ENCODE assay signal across 8 cellular contexts in the genomic region with DNA sequence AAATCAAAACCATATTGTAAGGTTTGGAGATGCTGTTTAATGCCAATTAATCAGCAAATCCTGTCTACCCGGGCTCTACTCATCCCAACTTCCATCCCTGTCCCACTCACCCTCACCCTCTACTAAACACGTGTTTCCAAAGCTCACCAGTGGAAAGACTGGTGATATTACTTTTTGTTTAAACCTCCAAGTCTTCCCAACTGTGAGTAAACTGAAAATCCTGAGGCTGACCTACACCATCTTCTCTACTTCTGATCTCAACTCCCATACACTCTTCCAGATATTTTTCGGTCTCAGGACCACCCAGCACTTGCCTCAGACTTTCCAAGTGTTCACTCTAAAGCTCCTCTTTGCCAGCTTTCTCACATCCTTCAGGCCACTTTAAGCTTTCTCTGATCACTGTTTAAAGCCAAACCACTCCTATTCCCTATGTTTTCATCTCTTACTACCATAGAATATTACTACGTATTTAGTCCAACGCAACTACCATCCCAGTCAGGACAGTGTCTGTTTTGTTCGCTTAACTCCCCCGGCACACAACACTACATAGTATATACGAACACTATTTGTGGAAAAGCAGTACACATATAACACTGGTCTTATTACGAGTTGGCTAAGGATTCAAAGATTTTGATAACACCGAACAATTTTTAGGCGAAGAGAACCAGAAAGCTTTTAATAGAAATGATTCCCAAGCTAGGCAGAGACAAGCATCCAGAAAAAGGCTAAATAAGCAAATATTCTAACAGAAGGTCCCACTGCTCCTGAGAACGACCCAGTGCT. TPM values are rescaled to one million over a fixed set of nuclear protein-coding genes. Genes with fewer than 3 reads are reported as not detected.
A peak's percentile ranks its signal among the peaks of the same experiment; 100 is the strongest.
DNase-seq lines count a peak whose midpoint lies in the region; ATAC-seq, FAIRE-seq and TF ChIP-seq lines count a peak whose summit lies in the region.

No MANE protein-coding gene starts in this region.

- TF ChIP-seq CTCF in cardiac muscle cell (IDR thresholded peaks at IDR 0.05; ENCODE audit: low read depth, low read length) (no peak), astrocyte of the spinal cord (IDR thresholded peaks at IDR 0.05; ENCODE audit: low read depth, low read length) (no peak), lower leg skin (IDR thresholded peaks at IDR 0.05) (no peak), upper lobe of left lung (IDR thresholded peaks at IDR 0.05) (no peak)

- TF ChIP-seq EP300 in upper lobe of left lung (IDR thresholded peaks at IDR 0.05), result no peak

- H3K36me3 ChIP-seq in cardiac muscle cell (peaks cover 43% of the 10 kb centered on the region), upper lobe of left lung (peaks cover 32 to 44% (median 40%) of the 10 kb centered on the region in 4 donors)

- TF ChIP-seq POLR2A in lower leg skin (IDR thresholded peaks at IDR 0.05), result no peak
- TF ChIP-seq POLR2A in upper lobe of left lung (IDR thresholded peaks at IDR 0.05), result no peak

- no peak for DNase-seq in cardiac muscle cell (ENCODE audit: low read depth in 1 of 2, low spot score in 1 of 2)
- DNase-seq in Right ventricle myocardium inferior (ENCODE audit: missing footprints), result no peak
- DNase-seq in astrocyte of the spinal cord (ENCODE audit: low read depth, low spot score), result no peak
- DNase-seq in lower leg skin (ENCODE audit: low spot score in 2 of 2), result no peak
- DNase-seq in upper lobe of left lung, result no peak
- no peak for DNase-seq in epidermal melanocyte (ENCODE audit: insufficient read length, low spot score)
- DNase-seq in SKM-1 (lab: John Stamatoyannopoulos, UW; ENCODE audit: unreplicated experiment), result no peak
- no peak for DNase-seq in GM19239 (ENCODE audit: insufficient read length, low spot score)

- in situ Hi-C loops in astrocyte of the spinal cord (cut with HindIII; ENCODE audit: low sequenced_read_pairs), result no loop called here

- peaks cover 12% of the 10 kb centered on the region for H3K4me1 ChIP-seq in cardiac muscle cell (ENCODE audit: low read depth)
- H3K4me1 ChIP-seq in upper lobe of left lung, result peaks cover 14 to 32% (median 23%) of the 10 kb centered on the region in 4 donors

- ATAC-seq in Right ventricle myocardium inferior (no peak), upper lobe of left lung (ENCODE audit: low FRiP score in 2 of 2) (no peak)

- H3K9me3 ChIP-seq in cardiac muscle cell (ENCODE audit: low read depth) (no peaks in the 10 kb centered on the region), upper lobe of left lung (no peaks in the 10 kb centered on the region)

- intact Hi-C loops in Right ventricle myocardium inferior (cut with DNase I), result loop anchor here (2.0 kb wide), 1 partner anchor 117 kb away; a partner anchor contains a TSS
- intact Hi-C loops in lower leg skin (cut with DNase I; ENCODE audit: low total_unique reads), result loop anchor here (5.0 kb wide), 1 partner anchor 1292 kb away; a partner anchor contains a TSS

- H3K27ac ChIP-seq in cardiac muscle cell (peak overlapping the region; percentile 95), upper lobe of left lung (peak overlapping the region; percentile 87 to 97 (median 92))

- FAIRE-seq in GM19239 (lab: Jason Lieb, UNC), result no peak

- 0 to 1% methylated on average over 12 of the region's 12 CpGs for WGBS in lower leg skin, 2 donors
- WGBS in upper lobe of left lung, 2 donors, result 0 to 1% methylated on average over 12 of the region's 12 CpGs

- H3K27me3 ChIP-seq in cardiac muscle cell (no peaks in the 10 kb centered on the region), upper lobe of left lung (no peaks in the 10 kb centered on the region)

- H3K4me3 ChIP-seq in cardiac muscle cell, result peak overlapping the region; percentile 93
- peak overlapping the region; percentile 100 for H3K4me3 ChIP-seq in astrocyte of the spinal cord (ENCODE audit: low read depth, low read length)
- peak overlapping the region; percentile 78 for H3K4me3 ChIP-seq in lower leg skin (ENCODE audit: low read depth, poor library complexity, severe bottlenecking)
- peak overlapping the region; percentile 79 to 96 (median 90) for H3K4me3 ChIP-seq in upper lobe of left lung

RNA-seq across cellular contexts. Expression of a gene that starts 0.7 kb away (rescaled TPM):
- total RNA-seq in cardiac muscle cell, result 3,878 and 4,535 TPM in 2 replicates
- 833 and 906 TPM in 2 replicates for polyA plus RNA-seq in cardiac muscle cell
- total RNA-seq in Right ventricle myocardium inferior, result 1,478 TPM
- 1,000 to 10,000 TPM; 4,479 to 8,244 (median 6,347) TPM for total RNA-seq in lower leg skin
- 1,000 to 10,000 TPM in 5 of 6 donors, 100 to 1,000 TPM in 1; 807 to 2,526 (median 1,681) TPM for total RNA-seq in upper lobe of left lung

RNA-seq across cellular contexts. Expression of a gene that starts 1.2 kb away (rescaled TPM):
- total RNA-seq in cardiac muscle cell (7.5 and 9.5 TPM in 2 replicates), Right ventricle myocardium inferior (2.1 TPM), lower leg skin (1 to 10 TPM; 2.3 to 4.9 (median 3.6) TPM), upper lobe of left lung (1 to 10 TPM in 5 of 6 donors, under 1 TPM in 1; 0.33 to 6.3 (median 5.1) TPM)
- polyA plus RNA-seq in cardiac muscle cell, result 15.7 and 22.0 TPM in 2 replicates

RNA-seq across cellular contexts. Expression of a gene that starts 6.4 kb away (rescaled TPM):
- 59.5 and 72.1 TPM in 2 replicates for total RNA-seq in cardiac muscle cell
- 57.4 and 59.5 TPM in 2 replicates for polyA plus RNA-seq in cardiac muscle cell
- total RNA-seq in Right ventricle myocardium inferior, result 40.8 TPM
- total RNA-seq in lower leg skin, result 10 to 100 TPM; 17.1 to 26.3 (median 23.6) TPM
- 10 to 100 TPM; 19.0 to 35.1 (median 25.5) TPM for total RNA-seq in upper lobe of left lung
